ENCODE assay signal across 33 cellular contexts in the genomic region with DNA sequence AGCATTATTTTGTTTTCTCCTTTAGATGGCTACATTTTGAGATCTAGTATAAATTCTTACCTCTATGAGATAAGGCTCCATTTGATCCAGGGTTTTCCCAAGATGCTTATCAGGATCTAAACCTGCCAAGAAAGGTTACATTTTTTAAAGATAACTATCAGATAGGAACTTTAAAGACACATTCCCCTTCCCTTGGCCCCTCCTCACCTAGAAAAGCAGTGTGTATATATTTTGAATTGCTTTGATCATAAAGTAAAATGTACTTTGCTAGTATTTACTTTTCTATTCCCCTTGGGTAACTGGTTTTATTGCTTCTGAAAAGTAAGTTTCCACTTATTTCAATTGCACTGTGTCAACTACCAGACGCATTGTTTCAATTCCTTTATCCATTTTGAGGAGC.
"Had no signal": no experiment of that assay in that cellular context is flagged by ENCODE, and none has a peak within 500 bp of the region (broad histone marks: within the 10 kb centered on the region; RNA-seq: fewer than 3 reads in every experiment).

No MANE protein-coding gene starts in this region.

- H3K27me3 ChIP-seq: MG63 had no signal

- H3K9me3 ChIP-seq: MG63 had no signal

- H3K36me3 ChIP-seq: MG63 had no signal

- DNase-seq: Karpas-422, Kasumi-1, MG63, MM.1S, NCI-H1048, NCI-H1092, NCI-H1092 treated with DMSO at 0.1 percent for 48 hours, NCI-H1105, NCI-H1105 treated with DMSO at 0.1 percent for 48 hours, NCI-H1417, NCI-H1417 treated with DMSO at 0.1 percent for 48 hours, NCI-H1436, NCI-H1436 treated with DMSO at 0.1 percent for 48 hours, NCI-H146, NCI-H1694, NCI-H1694 treated with DMSO at 0.1 percent for 48 hours, NCI-H187, NCI-H187 treated with DMSO at 0.1 percent for 48 hours, NCI-H1930, NCI-H2029 treated with DMSO at 0.1 percent for 48 hours, NCI-H2081, NCI-H2081 treated with DMSO at 0.1 percent for 48 hours, NCI-H2107, NCI-H2171, NCI-H2171 treated with DMSO at 0.1 percent for 48 hours, NCI-H2227 treated with DMSO at 0.1 percent for 48 hours, NCI-H226, NCI-H345, NCI-H446, NCI-H446 treated with DMSO at 0.1 percent for 48 hours, NCI-H510A, NCI-H510A treated with DMSO at 0.1 percent for 48 hours, NCI-H524 had no signal

- H3K4me3 ChIP-seq: MG63 had no signal
